ENCODE assay signal across 10 cellular contexts in the genomic region with DNA sequence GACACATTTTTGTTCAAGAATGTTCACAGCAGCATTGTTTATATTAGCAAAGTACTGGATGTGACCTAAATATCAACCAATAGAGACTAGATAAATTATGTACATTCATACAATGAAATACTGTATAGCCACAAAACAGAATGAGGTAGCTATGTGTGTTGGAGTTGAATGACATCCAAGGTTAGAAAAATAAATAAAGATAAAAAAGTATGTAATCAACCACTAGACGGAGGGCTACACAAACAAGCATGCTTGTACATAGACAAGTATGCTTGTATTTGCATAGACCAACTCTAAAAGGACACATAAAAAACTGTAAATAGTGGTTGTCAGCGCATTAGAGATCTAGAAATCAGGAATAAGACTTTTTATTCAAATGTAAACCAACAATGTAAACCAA. TPM values are rescaled to one million over a fixed set of nuclear protein-coding genes. Genes with fewer than 3 reads are reported as not detected.
DNase-seq lines count a peak whose midpoint lies in the region; ATAC-seq, FAIRE-seq and TF ChIP-seq lines count a peak whose summit lies in the region.
"Had no signal": no experiment of that assay in that cellular context is flagged by ENCODE, and none has a peak within 500 bp of the region (broad histone marks: within the 10 kb centered on the region; RNA-seq: fewer than 3 reads in every experiment).

No MANE protein-coding gene starts in this region.

- in situ Hi-C loops in HepG2 (cut with HindIII; ENCODE audit: extremely low pct_ligation_motif_present, low pct_unique_long_range_greater_than_20kb) = loop anchor here (10.0 kb wide), 1 partner anchor 293 kb away; no protein-coding TSS in a partner anchor

- no peak for TF ChIP-seq RAD21 in HepG2 (CRISPR knock-in tag; IDR thresholded peaks at IDR 0.05)

- peak overlapping the region; percentile 93 for H3K27ac ChIP-seq in HepG2 (ENCODE audit: extremely low read length, insufficient read depth, low read length)

- H3K4me3 ChIP-seq in HepG2 (replicated peaks in 1 of 3; ENCODE audit: insufficient read depth in 1 of 3, low read depth in 2 of 3, low read length in 3 of 3) = peak overlapping the region; percentile 87 to 93 (median 91)

- DNase-seq in activated naive CD4-positive, alpha-beta T cell treated with Interleukin-2 at 50 U/mL for 16 hours = no peak
- peak; percentile 37 for DNase-seq in amniotic epithelial cell (ENCODE audit: low read depth)
- DNase-seq in HepG2 (ENCODE audit: low spot score) = peak; percentile 4
- DNase-seq in type B pancreatic cell (ENCODE audit: extremely low spot score, unreplicated experiment) = no peak
- DNase-seq in NCI-H748 (lab: John Stamatoyannopoulos, UW; ENCODE audit: unreplicated experiment) = no peak
- DNase-seq in activated naive CD4-positive, alpha-beta T cell treated with anti-CD3 and anti-CD28 coated beads, Interleukin-2, amount 50 U/mL, for 72 hours (ENCODE audit: low spot score in 2 of 2) = no peak
- DNase-seq: GDM1, NCI-H345 had no signal

- no peaks in the 10 kb centered on the region for H3K27me3 Mint-ChIP-seq in activated naive CD4-positive, alpha-beta T cell treated with anti-CD3 and anti-CD28 coated beads, Interleukin-2, amount 50 U/mL, for 24 hours
- H3K27me3 Mint-ChIP-seq in type B pancreatic cell = no peaks in the 10 kb centered on the region

- TF ChIP-seq POLR2A in HepG2 (IDR thresholded peaks at IDR 0.05; ENCODE audit: insufficient read depth in 1 of 2, low read depth in 2 of 2, low read length in 2 of 2) = no peak

- peaks cover 3 to 7% of the 10 kb centered on the region in 2 experiments; a peak in 3 of 5 replicates for H3K36me3 ChIP-seq in HepG2 (replicated peaks in 1 of 2; ENCODE audit: control insufficient read depth in 1 of 2, insufficient read depth in 2 of 2, low read length in 2 of 2)

- H3K79me2 ChIP-seq in HepG2 (ENCODE audit: insufficient read depth, low read length) = peaks cover 76% of the 10 kb centered on the region

- peak overlapping the region; percentile 96 for H3K4me3 Mint-ChIP-seq in activated naive CD4-positive, alpha-beta T cell treated with anti-CD3 and anti-CD28 coated beads, Interleukin-2, amount 50 U/mL, for 24 hours
- H3K4me3 Mint-ChIP-seq in type B pancreatic cell = peak overlapping the region; percentile 98

- H2AFZ ChIP-seq in HepG2 (ENCODE audit: low read length) = no peak overlapping the region

- POLR2A ChIA-PET in HepG2 (lab: Yijun Ruan, JAX) = interaction anchor here (1.1 kb wide), 1 partner anchor 18 kb away, joined by 3 read pairs; no protein-coding TSS in a partner anchor

- H3K9ac ChIP-seq in HepG2 (ENCODE audit: insufficient read depth, low read depth, low read length) = peak overlapping the region; percentile 95

- H3K4me1 Mint-ChIP-seq in activated naive CD4-positive, alpha-beta T cell treated with anti-CD3 and anti-CD28 coated beads, Interleukin-2, amount 50 U/mL, for 24 hours = peaks cover 75% of the 10 kb centered on the region
- peaks cover 45% of the 10 kb centered on the region for H3K4me1 Mint-ChIP-seq in type B pancreatic cell (ENCODE audit: unreplicated experiment)

- no peaks in the 10 kb centered on the region; a peak in 1 of 5 replicates for H3K27me3 ChIP-seq in HepG2 (ENCODE audit: control insufficient read depth in 1 of 2, insufficient read depth in 2 of 2, low read length in 2 of 2)

- ATAC-seq in HepG2 = no peak
- ATAC-seq in GM21723 (IDR thresholded peaks at IDR 0.05; ENCODE audit: unreplicated experiment) = no peak
- ATAC-seq in activated naive CD4-positive, alpha-beta T cell treated with anti-CD3 and anti-CD28 coated beads, Interleukin-2, amount 50 U/mL, for 72 hours = no peak

- peaks cover 53% of the 10 kb centered on the region for H3K4me1 ChIP-seq in HepG2 (ENCODE audit: insufficient read depth, low read length)

- TF ChIP-seq EP300 in HepG2 (IDR thresholded peaks at IDR 0.05; ENCODE audit: low read depth in 2 of 2, low read length in 2 of 2) (no peak), HepG2 (CRISPR knock-in tag; IDR thresholded peaks at IDR 0.05; ENCODE audit: borderline replicate concordance) (no peak)

- FAIRE-seq in HepG2 (lab: Jason Lieb, UNC) = no peak

- intact Hi-C loops in HepG2 (cut with micrococcal nuclease; ENCODE audit: unreplicated experiment) = loop anchor here (5.0 kb wide), 1 partner anchor 301 kb away; the partner anchor contains the start of genes AP3S1 and ATG12

- peaks cover 67% of the 10 kb centered on the region for H4K20me1 ChIP-seq in HepG2 (ENCODE audit: insufficient read depth, low read length)

- H3K4me2 ChIP-seq in HepG2 (ENCODE audit: low read depth, low read length) = peak overlapping the region; percentile 93

- H3K36me3 Mint-ChIP-seq in activated naive CD4-positive, alpha-beta T cell treated with anti-CD3 and anti-CD28 coated beads, Interleukin-2, amount 50 U/mL, for 24 hours = peaks cover 35% of the 10 kb centered on the region
- peaks cover 54% of the 10 kb centered on the region for H3K36me3 Mint-ChIP-seq in type B pancreatic cell
- H3K36me3 Mint-ChIP-seq in activated naive CD4-positive, alpha-beta T cell treated with anti-CD3 and anti-CD28 coated beads, Interleukin-2, amount 50 U/mL, for 72 hours = peaks cover 48 to 85% of the 10 kb centered on the region in 2 donors

- 7% methylated on average over 2 of the region's 2 CpGs for WGBS in HepG2 (ENCODE audit: low lambda C conversion rate)

- CTCF ChIA-PET in HepG2 (lab: Yijun Ruan, JAX; ENCODE audit: low intra/inter-chr PET ratio, low total read pairs) = no interaction called here

- peaks cover 6% of the 10 kb centered on the region for H3K9me3 ChIP-seq in HepG2 (ENCODE audit: low read length)

- no TSS peak for BruUV-seq in HepG2 (replicated peaks; lab: Mats Ljungman, UMichigan)

- H3K27ac Mint-ChIP-seq in activated naive CD4-positive, alpha-beta T cell treated with anti-CD3 and anti-CD28 coated beads, Interleukin-2, amount 50 U/mL, for 24 hours = no peak overlapping the region
- H3K27ac Mint-ChIP-seq in type B pancreatic cell = peak overlapping the region; percentile 98
- no peak overlapping the region for H3K27ac Mint-ChIP-seq in activated naive CD4-positive, alpha-beta T cell treated with anti-CD3 and anti-CD28 coated beads, Interleukin-2, amount 50 U/mL, for 72 hours

- no peak for TF ChIP-seq CTCF in HepG2 (CRISPR knock-in tag; IDR thresholded peaks at IDR 0.05)
- TF ChIP-seq CTCF in type B pancreatic cell (conservative IDR thresholded peaks at IDR 0.05) = no peak

- no peaks in the 10 kb centered on the region for H3K9me3 Mint-ChIP-seq in activated naive CD4-positive, alpha-beta T cell treated with anti-CD3 and anti-CD28 coated beads, Interleukin-2, amount 50 U/mL, for 24 hours
- peaks cover 13% of the 10 kb centered on the region for H3K9me3 Mint-ChIP-seq in type B pancreatic cell
- H3K9me3 Mint-ChIP-seq in activated naive CD4-positive, alpha-beta T cell treated with anti-CD3 and anti-CD28 coated beads, Interleukin-2, amount 50 U/mL, for 72 hours = peaks cover 0 to 10% of the 10 kb centered on the region in 2 donors

TF ChIP-seq in HepG2, 621 proteins besides CTCF, POLR2A, EP300 and RAD21 (continues in another document):
- TF ChIP-seq POGZ (CRISPR knock-in tag; IDR thresholded peaks at IDR 0.05) = no peak
- peak in 1 of 2 experiments; percentile 17; a peak in 1 of 4 replicates for TF ChIP-seq KLF16 (CRISPR knock-in tag; IDR thresholded peaks at IDR 0.05)
- no peak for TF ChIP-seq DMTF1 (CRISPR knock-in tag; IDR thresholded peaks at IDR 0.05)
- TF ChIP-seq SAP130 (CRISPR knock-in tag; IDR thresholded peaks at IDR 0.05; ENCODE audit: low read depth) = peak; percentile 35

RNA-seq across cellular contexts. Expression of gene FEM1C, which starts 3.0 kb away (rescaled TPM):
- total RNA-seq in HepG2 (2016; rRNA removed; fragmentation: Illumina TruSeq; extraction: Trizol) (5.5 and 11.1 TPM in 2 replicates), type B pancreatic cell (ENCODE audit: low replicate concordance) (15.3 and 15.8 TPM in 2 replicates)
- total RNA-seq in HepG2 (2016; cell fraction: cytosol; rRNA removed; fragmentation: Illumina TruSeq; extraction: Trizol; ENCODE audit: low read depth) = 0.61 and 0.62 TPM in 2 replicates
- 5.9 and 10.2 TPM in 2 replicates for total RNA-seq in HepG2 (2016; cell fraction: insoluble cytoplasmic fraction; rRNA removed; fragmentation: Illumina TruSeq; extraction: Trizol)
- 3.9 and 4.5 TPM in 2 replicates for total RNA-seq in HepG2 (2016; cell fraction: membrane; rRNA removed; fragmentation: Illumina TruSeq; extraction: Trizol)
- 10.2 and 10.6 TPM in 2 replicates for total RNA-seq in HepG2 (2016; cell fraction: nucleus; rRNA removed; fragmentation: Illumina TruSeq; extraction: Trizol)
- 6.1 and 8.3 TPM in 2 replicates for polyA plus RNA-seq in HepG2 (2011; rRNA removed)
- polyA plus RNA-seq in HepG2 (2011; cell fraction: cytosol; rRNA removed) = 2.9 and 4.4 TPM in 2 replicates
- 4.6 and 5.1 TPM in 2 replicates for polyA plus RNA-seq in HepG2 (2011; cell fraction: nucleus; rRNA removed)
- 7.4 and 8.4 TPM in 2 replicates for polyA plus RNA-seq in HepG2 (2012)
- polyA plus RNA-seq in HepG2 (2016; cell fraction: cytosol; fragmentation: Illumina TruSeq; extraction: Trizol; ENCODE audit: low read depth) = 0.19 and 0.23 TPM in 2 replicates
- polyA plus RNA-seq in HepG2 (2016; cell fraction: insoluble cytoplasmic fraction; fragmentation: Illumina TruSeq; extraction: Trizol; ENCODE audit: low read depth) = 6.5 and 7.0 TPM in 2 replicates
- polyA plus RNA-seq in HepG2 (2016; cell fraction: membrane; fragmentation: Illumina TruSeq; extraction: Trizol; ENCODE audit: low read depth) = 1.5 and 1.7 TPM in 2 replicates
- 12.4 and 13.4 TPM in 2 replicates for polyA plus RNA-seq in HepG2 (2016; cell fraction: nucleus; fragmentation: Illumina TruSeq; extraction: Trizol; ENCODE audit: insufficient read depth, low read depth)
- polyA minus RNA-seq in HepG2 (2011; rRNA and poly(A)+ RNA removed; ENCODE audit: low replicate concordance) = 6.1 and 8.3 TPM in 2 replicates
- 9.9 and 11.2 TPM in 2 replicates for polyA minus RNA-seq in HepG2 (2011; cell fraction: cytosol; rRNA and poly(A)+ RNA removed)
- 17.0 and 21.4 TPM in 2 replicates for polyA minus RNA-seq in HepG2 (2011; cell fraction: nucleus; rRNA and poly(A)+ RNA removed)
- 10 to 100 TPM; 13.7 TPM for total RNA-seq in activated naive CD4-positive, alpha-beta T cell treated with anti-CD3 and anti-CD28 coated beads, Interleukin-2, amount 50 U/mL, for 72 hours

Comparison
In these comparisons a context has a peak if more than half of its experiments do, and no peak if none do; other contexts are left out.
1. DNase-seq: peak in amniotic epithelial cell (single experiment) and HepG2 (single experiment); none in activated naive CD4-positive, alpha-beta T cell treated with Interleukin-2 at 50 U/mL for 16 hours (single experiment), type B pancreatic cell (single experiment), NCI-H748 (single experiment) and activated naive CD4-positive, alpha-beta T cell treated with anti-CD3 and anti-CD28 coated beads, Interleukin-2, amount 50 U/mL, for 72 hours (0 of 2).